ENCODE assay signal across 25 cellular contexts in genomic region chr2:101026923-101027469, GRCh38. TPM values are rescaled to one million over a fixed set of nuclear protein-coding genes. Genes with fewer than 3 reads are reported as not detected.
A peak's percentile ranks its signal among the peaks of the same experiment; 100 is the strongest.
DNase-seq lines count a peak whose midpoint lies in the region; ATAC-seq, FAIRE-seq and TF ChIP-seq lines count a peak whose summit lies in the region.
"Had no signal": no experiment of that assay in that cellular context is flagged by ENCODE, and none has a peak within 500 bp of the region (broad histone marks: within the 10 kb centered on the region; RNA-seq: fewer than 3 reads in every experiment).

No MANE protein-coding gene starts in this region.

- H3K27me3 ChIP-seq in HUES48 (ENCODE audit: control insufficient read depth, insufficient read depth, low read length) (no peaks in the 10 kb centered on the region), K562 (ENCODE audit: control insufficient read depth in 2 of 2, insufficient read depth in 2 of 2, low read length in 2 of 2) (peaks cover 3 to 12% of the 10 kb centered on the region in 2 experiments; a peak in 2 of 5 replicates), neuronal stem cell (ENCODE audit: control insufficient read depth in 3 of 3, insufficient read depth in 3 of 3, low read depth in 1 of 3, low read length in 3 of 3) (no peaks in the 10 kb centered on the region), MM.1S (replicated peaks; ENCODE audit: insufficient read depth, low read length) (no peaks in the 10 kb centered on the region)

- H2AFZ ChIP-seq in K562 (ENCODE audit: low read depth, low read length) (no peak overlapping the region), neuronal stem cell (ENCODE audit: low read length) (no peak overlapping the region), MM.1S (ENCODE audit: low read length) (no peak overlapping the region)

- H3K9me3 ChIP-seq in HUES48 (ENCODE audit: control insufficient read depth, insufficient read depth, low read length) (no peaks in the 10 kb centered on the region), K562 (replicated peaks; ENCODE audit: control insufficient read depth, insufficient read depth, low read depth, low read length) (no peaks in the 10 kb centered on the region), neuronal stem cell (replicated peaks in 1 of 2; ENCODE audit: control insufficient read depth in 2 of 2, insufficient read depth in 1 of 2, low read depth in 1 of 2, low read length in 2 of 2) (peaks cover 4 to 7% of the 10 kb centered on the region in 2 donors), MM.1S (replicated peaks; ENCODE audit: insufficient read depth, low read length) (no peaks in the 10 kb centered on the region)
- H3K9me3 ChIP-seq: SK-N-SH had no signal

- H3K9me1 ChIP-seq in K562 (ENCODE audit: control insufficient read depth, insufficient read depth, low read length): no peaks in the 10 kb centered on the region

- H2AK5ac ChIP-seq in neuronal stem cell (ENCODE audit: low read depth, low read length): peak overlapping the region; percentile 73

- H2BK15ac ChIP-seq in neuronal stem cell (ENCODE audit: low read length): no peak overlapping the region

- DNase-seq in K562 (ENCODE audit: extremely low read depth in 1 of 4, low spot score in 3 of 4) (no peak), neuronal stem cell (ENCODE audit: low spot score) (no peak), MM.1S (no peak), glomerular visceral epithelial cell (ENCODE audit: extremely low spot score) (no peak), AML-193 (lab: John Stamatoyannopoulos, UW) (no peak)
- DNase-seq: CD4-positive, CD25-positive, alpha-beta regulatory T cell; DMS153; DND-41; HFFc6; KBM-7; NCI-H1105 treated with DMSO at 0.1 percent for 48 hours; NCI-H146; NCI-H1930; NCI-H2107; NCI-H446; NCI-H526; OCI-M1; SK-N-SH; SW 1271 had no signal

- no peak overlapping the region for H4K91ac ChIP-seq in neuronal stem cell (ENCODE audit: low read depth, low read length, poor library complexity)

- H3K4me3 ChIP-seq in HUES48 (ENCODE audit: low read depth, low read length): no peak overlapping the region
- H3K4me3 ChIP-seq in K562: no peak overlapping the region
- no peak overlapping the region for H3K4me3 ChIP-seq in neuronal stem cell (ENCODE audit: low read length in 2 of 2)
- no peak overlapping the region for H3K4me3 ChIP-seq in MM.1S (ENCODE audit: low read length)

- H4K20me1 ChIP-seq in K562 (replicated peaks; ENCODE audit: control insufficient read depth, insufficient read depth, low read length) (no peaks in the 10 kb centered on the region), MM.1S (ENCODE audit: insufficient read depth, low read length) (no peaks in the 10 kb centered on the region)

- H2BK12ac ChIP-seq in neuronal stem cell (ENCODE audit: low read length): no peak overlapping the region

- H3K9me2 ChIP-seq in MM.1S (replicated peaks; ENCODE audit: insufficient read depth, low read length): no peaks in the 10 kb centered on the region
- H3K9me2 ChIP-seq: SK-N-SH had no signal

- H3K4me2 ChIP-seq in K562 (ENCODE audit: insufficient read depth, low read length): no peak overlapping the region
- H3K4me2 ChIP-seq in neuronal stem cell (ENCODE audit: insufficient read depth, low read length, poor library complexity, severe bottlenecking): no peak overlapping the region
- no peak overlapping the region for H3K4me2 ChIP-seq in MM.1S (ENCODE audit: low read depth, low read length)
- H3K4me2 ChIP-seq: SK-N-SH had no signal

- in situ Hi-C loops in K562 (cut with MboI): loop anchor here (5.0 kb wide), 1 partner anchor 180 kb away; no protein-coding TSS in a partner anchor

- H3K27ac ChIP-seq in C4-2B (peak overlapping the region; percentile 56; the same call in 1 of the 2 replicates), HUES48 (ENCODE audit: low read depth, low read length) (peak overlapping the region; percentile 24), K562 (ENCODE audit: extremely low read depth, low read depth, low read length) (no peak overlapping the region), neuronal stem cell (replicated peaks; ENCODE audit: low read length) (no peak overlapping the region), MM.1S (ENCODE audit: low read length) (no peak overlapping the region)

- WGBS in K562 (ENCODE audit: insufficient coverage, low coverage, missing lambda C conversion rate): 64% methylated on average over 13 of the region's 15 CpGs
- no CpG with 5 or more reads among the region's 15 CpGs for WGBS in neuronal stem cell (ENCODE audit: extremely low coverage in 2 of 2, insufficient read length in 2 of 2, insufficient replicate concordance in 1 of 2), 2 donors

- TF ChIP-seq CTCF in C4-2B (conservative IDR thresholded peaks at IDR 0.05) (no peak), K562 (IDR thresholded peaks at IDR 0.05 in 2 of 3, conservative IDR thresholded peaks at IDR 0.05 in 1 of 3; ENCODE audit: insufficient read depth in 2 of 3, low read depth in 1 of 3, low read length in 3 of 3) (no peak), MM.1S (IDR thresholded peaks at IDR 0.05; ENCODE audit: low read length) (no peak)

- H3K36me3 ChIP-seq in HUES48 (ENCODE audit: control insufficient read depth, insufficient read depth, low read length): peaks cover 42% of the 10 kb centered on the region
- H3K36me3 ChIP-seq in K562 (ENCODE audit: control insufficient read depth, insufficient read depth, low read length): no peaks in the 10 kb centered on the region
- H3K36me3 ChIP-seq in neuronal stem cell (replicated peaks in 1 of 2; ENCODE audit: control insufficient read depth in 2 of 2, insufficient read depth in 2 of 2, low read length in 2 of 2): peaks cover 6 to 26% of the 10 kb centered on the region in 2 donors
- H3K36me3 ChIP-seq in MM.1S (replicated peaks; ENCODE audit: insufficient read depth, low read length): no peaks in the 10 kb centered on the region

- no peak overlapping the region for H4K8ac ChIP-seq in neuronal stem cell (ENCODE audit: low read depth, low read length)

- H3K9ac ChIP-seq in HUES48 (ENCODE audit: low read depth, low read length) (no peak overlapping the region), K562 (ENCODE audit: insufficient read depth in 1 of 2, low read depth in 2 of 2, low read length in 2 of 2) (no peak overlapping the region), neuronal stem cell (ENCODE audit: low read depth, low read length, poor library complexity) (peak overlapping the region; percentile 39), MM.1S (ENCODE audit: low read length) (no peak overlapping the region)
- H3K9ac ChIP-seq: SK-N-SH had no signal

- H3K23ac ChIP-seq in neuronal stem cell (ENCODE audit: low read depth, low read length, poor library complexity): no peak overlapping the region

- H3F3A ChIP-seq in MM.1S (ENCODE audit: insufficient read depth, low read length): no peaks in the 10 kb centered on the region

- H3K18ac ChIP-seq in neuronal stem cell (ENCODE audit: low read length): peak overlapping the region; percentile 67

- ATAC-seq in K562: peak; percentile 27; the same call in 1 of the 3 replicates
- no peak for ATAC-seq in HG02973 (IDR thresholded peaks at IDR 0.05; ENCODE audit: unreplicated experiment)

- intact Hi-C loops in K562 (cut with micrococcal nuclease): no loop called here

- H2BK120ac ChIP-seq in neuronal stem cell (ENCODE audit: low read depth, low read length): no peak overlapping the region

- no TSS peak for BruUV-seq in K562 (replicated peaks; lab: Mats Ljungman, UMichigan)

- TF ChIP-seq POLR2A in K562 (conservative IDR thresholded peaks at IDR 0.05): no peak

- CTCF ChIA-PET in K562 (lab: Yijun Ruan, JAX; ENCODE audit: low intra/inter-chr PET ratio): interaction anchor here (0.7 kb wide), 1 partner anchor 31 kb away, joined by 3 read pairs; no protein-coding TSS in a partner anchor

- H3K4me1 ChIP-seq in HUES48 (ENCODE audit: control insufficient read depth, insufficient read depth, low read length) (peaks cover 18% of the 10 kb centered on the region), K562 (replicated peaks in 1 of 2; ENCODE audit: control insufficient read depth in 2 of 2, insufficient read depth in 2 of 2, low read length in 2 of 2) (no peaks in the 10 kb centered on the region; a peak in 2 of 5 replicates), neuronal stem cell (ENCODE audit: control insufficient read depth in 2 of 2, insufficient read depth in 1 of 2, low read depth in 1 of 2, low read length in 2 of 2) (peaks cover 10 to 11% of the 10 kb centered on the region in 2 donors), MM.1S (ENCODE audit: low read length) (no peaks in the 10 kb centered on the region)

- POLR2A ChIA-PET in K562 (lab: Yijun Ruan, JAX): interaction anchor here (0.7 to 1.5 kb wide), 3 partner anchors 11 to 23 kb away, joined by 3 to 4 read pairs (median 3); no protein-coding TSS in a partner anchor

- H2BK5ac ChIP-seq in neuronal stem cell (ENCODE audit: low read length): no peak overlapping the region

- H3K79me1 ChIP-seq in neuronal stem cell (ENCODE audit: low read depth, low read length): no peaks in the 10 kb centered on the region

- peak overlapping the region; percentile 59 for H3K14ac ChIP-seq in neuronal stem cell (ENCODE audit: low read length)

- no peak for FAIRE-seq in K562 (lab: Jason Lieb, UNC)
- FAIRE-seq: GM19239, H54, RCC 7860 had no signal

- no peak overlapping the region for H3K4ac ChIP-seq in neuronal stem cell (ENCODE audit: low read length)

- TF ChIP-seq EP300 in K562 (IDR thresholded peaks at IDR 0.05; ENCODE audit: low read length): no peak

- H3K79me2 ChIP-seq in K562 (ENCODE audit: control insufficient read depth, insufficient read depth, low read length): no peaks in the 10 kb centered on the region
- H3K79me2 ChIP-seq in MM.1S (ENCODE audit: low read length): no peaks in the 10 kb centered on the region

- TF ChIP-seq RAD21 in K562 (CRISPR knock-in tag; conservative IDR thresholded peaks at IDR 0.05 in 1 of 2, IDR thresholded peaks at IDR 0.05 in 1 of 2): no peak

RNA-seq across cellular contexts. Expression of gene RPL31, which starts 24.9 kb away (rescaled TPM):
- total RNA-seq in K562 (2011; cell fraction: chromatin; rRNA removed; ENCODE audit: low replicate concordance): 260 and 346 TPM in 2 replicates
- 356 and 362 TPM in 2 replicates for total RNA-seq in K562 (2011; cell fraction: nucleolus; rRNA removed)
- total RNA-seq in K562 (2011; cell fraction: nucleoplasm; rRNA removed): 460 and 749 TPM in 2 replicates
- total RNA-seq in K562 (2014; rRNA removed): 1,176 and 1,715 TPM in 2 replicates
- 3,190 and 3,481 TPM in 2 replicates for total RNA-seq in K562 (2014; rRNA removed; fragmentation: Illumina TruSeq; extraction: Trizol)
- total RNA-seq in K562 (2015; rRNA removed; fragmentation: Illumina TruSeq; extraction: Trizol): 1,637 and 1,659 TPM in 2 replicates
- 1,478 and 1,507 TPM in 2 replicates for total RNA-seq in K562 (2021)
- polyA plus RNA-seq in K562 (2011; rRNA removed): 2,782 and 3,117 TPM in 2 replicates
- polyA plus RNA-seq in K562 (2011; cell fraction: cytosol; rRNA removed): 995 and 1,514 TPM in 2 replicates
- polyA plus RNA-seq in K562 (2011; cell fraction: nucleus; rRNA removed): 715 and 1,325 TPM in 2 replicates
- polyA plus RNA-seq in K562 (2012): 4,257 and 4,957 TPM in 2 replicates
- polyA plus RNA-seq in K562 (2014; fragmentation: Illumina TruSeq; extraction: Trizol): 1,578 and 1,802 TPM in 2 replicates
- polyA plus RNA-seq in K562 (2014; fragmentation: Nextera tagmentation; extraction: Ambion mirVana): 1,000 to 10,000 TPM; 3,112 to 6,037 TPM
- polyA plus RNA-seq in K562 (2014; rRNA removed): 2,526 and 2,997 TPM in 2 replicates
- polyA minus RNA-seq in K562 (2011; rRNA and poly(A)+ RNA removed): 698 and 783 TPM in 2 replicates
- 318 and 340 TPM in 2 replicates for polyA minus RNA-seq in K562 (2011; cell fraction: cytosol; rRNA and poly(A)+ RNA removed)
- polyA minus RNA-seq in K562 (2011; cell fraction: nucleus; rRNA and poly(A)+ RNA removed): 161 and 259 TPM in 2 replicates
- polyA plus RNA-seq in neuronal stem cell (2013, experiment 1 of 2): 2,267 TPM
- polyA plus RNA-seq in neuronal stem cell (2013, experiment 2 of 2): 2,302 TPM

Comparison
In these comparisons a context has a peak if more than half of its experiments do, and no peak if none do; other contexts are left out.
1. H3K27ac ChIP-seq: peak in C4-2B (single experiment) and HUES48 (single experiment); none in K562 (single experiment), neuronal stem cell (single experiment) and MM.1S (single experiment).